In genomic region chr12:75658826-75659823, GRCh38 we compare ENCODE assay signal across 10 cellular contexts.
DNase-seq lines count a peak whose midpoint lies in the region; ATAC-seq lines count a peak whose summit lies in the region.
"Had no signal": no experiment of that assay in that cellular context is flagged by ENCODE, and none has a peak within 500 bp of the region (broad histone marks: within the 10 kb centered on the region; RNA-seq: fewer than 3 reads in every experiment).

No MANE protein-coding gene starts in this region.

- no peak overlapping the region for H3K4me3 Mint-ChIP-seq in activated naive CD8-positive, alpha-beta T cell treated with anti-CD3 and anti-CD28 coated beads, Interleukin-2, amount 50 U/mL, for 24 hours
- H3K4me3 Mint-ChIP-seq in CD4-positive, alpha-beta memory T cell: peak overlapping the region in 2 of 8 donors; percentile 7 to 13

- POLR2A ChIA-PET in CD4-positive, alpha-beta memory T cell (lab: Charles Lee; ENCODE audit: partially characterized antibody): no interaction called here

- H3K4me3 ChIP-seq in mesodermal cell (ENCODE audit: extremely low read depth, insufficient read depth, low read length, poor library complexity, severe bottlenecking): no peak overlapping the region
- H3K4me3 ChIP-seq in CD4-positive, alpha-beta memory T cell (ENCODE audit: low read length in 2 of 2): no peak overlapping the region

- H3K4me1 Mint-ChIP-seq in activated naive CD8-positive, alpha-beta T cell treated with anti-CD3 and anti-CD28 coated beads, Interleukin-2, amount 50 U/mL, for 24 hours: peaks cover 24% of the 10 kb centered on the region
- peaks cover 6 to 15% (median 10%) of the 10 kb centered on the region in 4 donors for H3K4me1 Mint-ChIP-seq in CD4-positive, alpha-beta memory T cell

- H3K9me3 ChIP-seq in mesodermal cell (ENCODE audit: control insufficient read depth, low read length): no peaks in the 10 kb centered on the region
- no peaks in the 10 kb centered on the region for H3K9me3 ChIP-seq in CD4-positive, alpha-beta memory T cell (ENCODE audit: control insufficient read depth in 1 of 2, low read length in 2 of 2)

- H3K4me1 ChIP-seq in mesodermal cell (ENCODE audit: control insufficient read depth, insufficient read depth, low read length, poor library complexity, severe bottlenecking): peaks cover 24% of the 10 kb centered on the region
- peaks cover 9% of the 10 kb centered on the region for H3K4me1 ChIP-seq in CD4-positive, alpha-beta memory T cell (ENCODE audit: insufficient read depth, low read length)

- no peaks in the 10 kb centered on the region for H3K27me3 ChIP-seq in CD4-positive, alpha-beta memory T cell (ENCODE audit: insufficient read depth, low read length)

- no peaks in the 10 kb centered on the region for H3K36me3 Mint-ChIP-seq in activated naive CD8-positive, alpha-beta T cell treated with anti-CD3 and anti-CD28 coated beads, Interleukin-2, amount 50 U/mL, for 24 hours (ENCODE audit: low read depth)
- no peaks in the 10 kb centered on the region for H3K36me3 Mint-ChIP-seq in CD4-positive, alpha-beta memory T cell

- no peak overlapping the region for H3K27ac Mint-ChIP-seq in activated naive CD8-positive, alpha-beta T cell treated with anti-CD3 and anti-CD28 coated beads, Interleukin-2, amount 50 U/mL, for 24 hours
- H3K27ac Mint-ChIP-seq in CD4-positive, alpha-beta memory T cell: no peak overlapping the region

- intact Hi-C loops in CD4-positive, alpha-beta memory T cell (cut with micrococcal nuclease): no loop called here

- H3K27ac ChIP-seq in mesodermal cell (ENCODE audit: low read depth, low read length, severe bottlenecking): peak overlapping the region; percentile 58
- H3K27ac ChIP-seq in CD4-positive, alpha-beta memory T cell (ENCODE audit: low read depth, low read length): no peak overlapping the region
- H3K27ac ChIP-seq: VCaP had no signal

- no peaks in the 10 kb centered on the region for H3K9me3 Mint-ChIP-seq in activated naive CD8-positive, alpha-beta T cell treated with anti-CD3 and anti-CD28 coated beads, Interleukin-2, amount 50 U/mL, for 24 hours
- H3K9me3 Mint-ChIP-seq in CD4-positive, alpha-beta memory T cell: no peaks in the 10 kb centered on the region

- DNase-seq in DMS53 treated with DMSO at 0.1 percent for 48 hours (lab: John Stamatoyannopoulos, UW; ENCODE audit: unreplicated experiment) (peak; percentile 80), NCI-H1092 treated with DMSO at 0.1 percent for 48 hours (lab: John Stamatoyannopoulos, UW) (peak; percentile 43), ecto neural progenitor cell (ENCODE audit: low spot score) (no peak), NCI-H1048 (lab: John Stamatoyannopoulos, UW) (no peak)
- DNase-seq in activated naive CD8-positive, alpha-beta T cell treated with anti-CD3 and anti-CD28 coated beads, Interleukin-2, amount 50 U/mL, for 24 hours: no peak
- DNase-seq in CD4-positive, alpha-beta memory T cell: no peak
- DNase-seq: left cardiac atrium had no signal

- no peaks in the 10 kb centered on the region for H3K36me3 ChIP-seq in mesodermal cell (ENCODE audit: control insufficient read depth, insufficient read depth, low read length)
- no peaks in the 10 kb centered on the region for H3K36me3 ChIP-seq in CD4-positive, alpha-beta memory T cell (ENCODE audit: insufficient read depth, low read length)

- WGBS in mesodermal cell (ENCODE audit: insufficient coverage in 2 of 2), 2 experiments: 73 to 74% methylated on average over 5 to 6 of the region's 10 CpGs

- H3K27me3 Mint-ChIP-seq in activated naive CD8-positive, alpha-beta T cell treated with anti-CD3 and anti-CD28 coated beads, Interleukin-2, amount 50 U/mL, for 24 hours: no peaks in the 10 kb centered on the region
- no peaks in the 10 kb centered on the region for H3K27me3 Mint-ChIP-seq in CD4-positive, alpha-beta memory T cell

- ATAC-seq in activated naive CD8-positive, alpha-beta T cell treated with anti-CD3 and anti-CD28 coated beads, Interleukin-2, amount 50 U/mL, for 24 hours: peak; percentile 79
- ATAC-seq in HG02798 (IDR thresholded peaks at IDR 0.05; ENCODE audit: poor library complexity, unreplicated experiment): no peak

- CTCF ChIA-PET in CD4-positive, alpha-beta memory T cell (lab: Charles Lee; ENCODE audit: partially characterized antibody): no interaction called here

Comparison
In these comparisons a context has a peak if more than half of its experiments do, and no peak if none do; other contexts are left out.
1. DNase-seq: peak in DMS53 treated with DMSO at 0.1 percent for 48 hours (single experiment) and NCI-H1092 treated with DMSO at 0.1 percent for 48 hours (single experiment); none in activated naive CD8-positive, alpha-beta T cell treated with anti-CD3 and anti-CD28 coated beads, Interleukin-2, amount 50 U/mL, for 24 hours (single experiment), CD4-positive, alpha-beta memory T cell (0 of 5), ecto neural progenitor cell (single experiment) and NCI-H1048 (single experiment).